ENCODE assay signal across 1 cellular context in genomic region chr11:20530942-20531703, GRCh38.
TF ChIP-seq lines count a peak whose summit lies in the region.

No MANE protein-coding gene starts in this region.

TF ChIP-seq in A549, 52 proteins besides CTCF, POLR2A, EP300 and RAD21 (continued from another document):
- TF ChIP-seq, protein P1, sequence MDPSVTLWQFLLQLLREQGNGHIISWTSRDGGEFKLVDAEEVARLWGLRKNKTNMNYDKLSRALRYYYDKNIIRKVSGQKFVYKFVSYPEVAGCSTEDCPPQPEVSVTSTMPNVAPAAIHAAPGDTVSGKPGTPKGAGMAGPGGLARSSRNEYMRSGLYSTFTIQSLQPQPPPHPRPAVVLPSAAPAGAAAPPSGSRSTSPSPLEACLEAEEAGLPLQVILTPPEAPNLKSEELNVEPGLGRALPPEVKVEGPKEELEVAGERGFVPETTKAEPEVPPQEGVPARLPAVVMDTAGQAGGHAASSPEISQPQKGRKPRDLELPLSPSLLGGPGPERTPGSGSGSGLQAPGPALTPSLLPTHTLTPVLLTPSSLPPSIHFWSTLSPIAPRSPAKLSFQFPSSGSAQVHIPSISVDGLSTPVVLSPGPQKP (IDR thresholded peaks at IDR 0.05; ENCODE audit: low read depth, low read length) = no peak
- TF ChIP-seq SMC3 (IDR thresholded peaks at IDR 0.05) (no peak), HOXA7 (CRISPR knock-in tag; IDR thresholded peaks at IDR 0.05) (no peak), ESRRA (IDR thresholded peaks at IDR 0.05; ENCODE audit: borderline replicate concordance, low read length) (no peak), ZC3H11A (IDR thresholded peaks at IDR 0.05) (no peak)
- TF ChIP-seq, protein P2, sequence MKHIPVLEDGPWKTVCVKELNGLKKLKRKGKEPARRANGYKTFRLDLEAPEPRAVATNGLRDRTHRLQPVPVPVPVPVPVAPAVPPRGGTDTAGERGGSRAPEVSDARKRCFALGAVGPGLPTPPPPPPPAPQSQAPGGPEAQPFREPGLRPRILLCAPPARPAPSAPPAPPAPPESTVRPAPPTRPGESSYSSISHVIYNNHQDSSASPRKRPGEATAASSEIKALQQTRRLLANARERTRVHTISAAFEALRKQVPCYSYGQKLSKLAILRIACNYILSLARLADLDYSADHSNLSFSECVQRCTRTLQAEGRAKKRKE (CRISPR knock-in tag; IDR thresholded peaks at IDR 0.05; ENCODE audit: low read depth) = no peak
